Comparison of ENCODE assay signal across 9 cellular contexts in genomic region chr13:29362849-29363604, GRCh38.
DNase-seq lines count a peak whose midpoint lies in the region; ATAC-seq and TF ChIP-seq lines count a peak whose summit lies in the region.
"Had no signal": no experiment of that assay in that cellular context is flagged by ENCODE, and none has a peak within 500 bp of the region (broad histone marks: within the 10 kb centered on the region; RNA-seq: fewer than 3 reads in every experiment).

No MANE protein-coding gene starts in this region.

- no peaks in the 10 kb centered on the region for H3K9me3 Mint-ChIP-seq in CD4-positive, CD25-positive, alpha-beta regulatory T cell
- H3K9me3 Mint-ChIP-seq: T-helper 1 cell treated with Interleukin-12 subunit alpha and Interleukin-12 subunit beta and Interleukin-4 antibody, amounts not matched to agents 30 μg/mL and 1 μg/mL, for 36 hours had no signal

- no peaks in the 10 kb centered on the region for H3K27me3 ChIP-seq in CD4-positive, CD25-positive, alpha-beta regulatory T cell (ENCODE audit: control insufficient read depth, insufficient read depth, low read length)

- peak overlapping the region in 1 of 4 donors; percentile 41 for H3K4me3 Mint-ChIP-seq in CD4-positive, CD25-positive, alpha-beta regulatory T cell
- H3K4me3 Mint-ChIP-seq: T-helper 1 cell treated with Interleukin-12 subunit alpha and Interleukin-12 subunit beta and Interleukin-4 antibody, amounts not matched to agents 30 μg/mL and 1 μg/mL, for 36 hours had no signal

- H3K27me3 Mint-ChIP-seq in CD4-positive, CD25-positive, alpha-beta regulatory T cell: peaks cover 8% of the 10 kb centered on the region

- no peaks in the 10 kb centered on the region for H3K36me3 Mint-ChIP-seq in CD4-positive, CD25-positive, alpha-beta regulatory T cell

- H3K27ac Mint-ChIP-seq in CD4-positive, CD25-positive, alpha-beta regulatory T cell: no peak overlapping the region
- H3K27ac Mint-ChIP-seq: T-helper 1 cell treated with Interleukin-12 subunit alpha and Interleukin-12 subunit beta and Interleukin-4 antibody, amounts not matched to agents 30 μg/mL and 1 μg/mL, for 36 hours had no signal

- peak in 2 of 3 donors; percentile 20 to 51 for DNase-seq in CD4-positive, CD25-positive, alpha-beta regulatory T cell
- DNase-seq in NCI-H526 treated with DMSO at 0.1 percent for 48 hours (lab: John Stamatoyannopoulos, UW) (peak; percentile 76), activated T-cell treated with anti-CD3 and anti-CD28 coated beads for 48 hours (ENCODE audit: low read depth) (peak; percentile 6), foreskin fibroblast (peak; percentile 25 to 41), occipital lobe (lab: John Stamatoyannopoulos, UW) (peak; percentile 47)

- H3K4me3 ChIP-seq in CD4-positive, CD25-positive, alpha-beta regulatory T cell (ENCODE audit: low read depth, low read length): peak overlapping the region; percentile 7
- H3K4me3 ChIP-seq in foreskin fibroblast (ENCODE audit: low read depth in 1 of 2, low read length in 2 of 2): no peak overlapping the region

- peak; percentile 46 to 67 for ATAC-seq in CD4-positive, CD25-positive, alpha-beta regulatory T cell (ENCODE audit: low read depth in 2 of 2)
- ATAC-seq in GM18520 (IDR thresholded peaks at IDR 0.05; ENCODE audit: unreplicated experiment): peak; percentile 63
- ATAC-seq in HG03135 (IDR thresholded peaks at IDR 0.05; ENCODE audit: unreplicated experiment): peak; percentile 71
- no peak for ATAC-seq in HG03139 (IDR thresholded peaks at IDR 0.05; ENCODE audit: unreplicated experiment)

- H3K4me1 Mint-ChIP-seq in CD4-positive, CD25-positive, alpha-beta regulatory T cell: peaks cover 0 to 5% (median 0%) of the 10 kb centered on the region in 4 donors

- H3K9me3 ChIP-seq in CD4-positive, CD25-positive, alpha-beta regulatory T cell (ENCODE audit: control insufficient read depth in 2 of 2, low read length in 2 of 2): no peaks in the 10 kb centered on the region

- peak; percentile 97 for TF ChIP-seq CTCF in foreskin fibroblast (IDR thresholded peaks at IDR 0.05; ENCODE audit: low read depth, low read length)

- no peaks in the 10 kb centered on the region for H3K4me1 ChIP-seq in CD4-positive, CD25-positive, alpha-beta regulatory T cell (ENCODE audit: control insufficient read depth, insufficient read depth, low read length, poor library complexity, severe bottlenecking)

- H3K27ac ChIP-seq in CD4-positive, CD25-positive, alpha-beta regulatory T cell (ENCODE audit: insufficient read depth, low read length, poor library complexity, severe bottlenecking): no peak overlapping the region

- H3K36me3 ChIP-seq in CD4-positive, CD25-positive, alpha-beta regulatory T cell (ENCODE audit: control insufficient read depth, insufficient read depth, low read length): no peaks in the 10 kb centered on the region

Comparison
In these comparisons a context has a peak if more than half of its experiments do, and no peak if none do; other contexts are left out.
1. DNase-seq: peak in every context shown above with its lines; median percentile 76 in NCI-H526 treated with DMSO at 0.1 percent for 48 hours; 47 in occipital lobe; 36 in CD4-positive, CD25-positive, alpha-beta regulatory T cell; 33 in foreskin fibroblast; 6 in activated T-cell treated with anti-CD3 and anti-CD28 coated beads for 48 hours.